Comparison of ENCODE assay signal across 8 cellular contexts in the genomic region with DNA sequence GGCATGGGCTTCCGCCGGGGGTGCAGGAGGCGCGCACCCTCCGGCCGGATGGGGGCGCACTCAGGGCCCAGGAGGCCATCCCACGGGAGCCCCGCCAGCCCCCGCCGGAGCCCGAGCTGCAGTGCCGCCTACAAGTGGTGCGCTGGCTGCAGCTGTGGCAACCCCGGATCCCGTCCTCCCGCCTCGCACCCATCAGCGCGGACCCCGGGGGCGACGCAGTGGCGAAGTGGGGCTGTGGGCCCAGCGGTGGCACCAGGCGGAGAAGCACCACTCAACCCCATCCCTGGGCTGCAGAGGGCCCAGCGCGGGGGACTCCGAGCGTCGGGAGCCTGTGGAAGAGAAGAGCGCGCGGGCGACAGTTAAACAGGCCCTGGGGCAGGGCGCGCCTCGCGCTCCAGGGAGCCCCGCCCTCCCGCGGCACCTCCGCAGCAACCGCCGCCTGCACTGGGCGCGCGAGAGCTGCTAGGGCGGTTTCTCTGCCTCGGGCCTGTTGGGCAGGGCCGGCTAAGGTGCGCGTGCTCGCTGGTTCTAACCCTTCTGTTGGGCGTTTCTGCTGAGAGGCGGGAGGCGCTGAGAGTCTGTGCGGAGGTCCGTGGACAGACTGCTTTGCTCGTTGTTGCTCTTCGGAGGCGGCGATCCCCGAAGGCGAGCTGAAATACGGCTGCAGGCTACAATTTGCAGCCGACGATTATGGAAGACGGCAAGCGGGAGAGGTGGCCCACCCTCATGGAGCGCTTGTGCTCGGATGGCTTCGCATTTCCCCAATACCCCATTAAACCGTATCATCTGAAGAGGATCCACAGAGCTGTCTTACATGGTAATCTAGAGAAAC. TPM values are rescaled to one million over a fixed set of nuclear protein-coding genes. Genes with fewer than 3 reads are reported as not detected.
DNase-seq lines count a peak whose midpoint lies in the region; ATAC-seq and TF ChIP-seq lines count a peak whose summit lies in the region.
"Not testable (repeated sequence)": the region's sequence is repeated elsewhere in the genome, so short reads cannot be mapped to it uniquely, and the experiment has no call there.

Gene ANKRD36 (plus strand): TSS at position 104 of the 832 bp plus-strand sequence. CDS start 587 bp downstream, at position 691.

- H3K9ac ChIP-seq in PC-3 (ENCODE audit: low read length) = peak within 1 kb of the TSS; percentile 59

- not testable (repeated sequence) for H3K27me3 ChIP-seq in PC-3 (ENCODE audit: low read length)

- peak; percentile 92 for ATAC-seq in GM18907 (IDR thresholded peaks at IDR 0.05; ENCODE audit: unreplicated experiment)
- ATAC-seq in HG02970 (IDR thresholded peaks at IDR 0.05; ENCODE audit: low FRiP score, unreplicated experiment) = peak; percentile 85
- peak; percentile 94 for ATAC-seq in PC-3
- ATAC-seq in activated T-cell treated with anti-CD3 and anti-CD28 coated beads, Interleukin-2, amount 50 U/mL, for 4 hours = peak; percentile 96

- peak within 1 kb of the TSS; percentile 99 for H2AFZ ChIP-seq in PC-3 (ENCODE audit: low read length)

- H3K4me1 Mint-ChIP-seq in activated T-cell treated with anti-CD3 and anti-CD28 coated beads, Interleukin-2, amount 50 U/mL, for 4 hours (ENCODE audit: low read depth) = not testable (repeated sequence)

- H3K27me3 Mint-ChIP-seq in activated T-cell treated with anti-CD3 and anti-CD28 coated beads, Interleukin-2, amount 50 U/mL, for 4 hours (ENCODE audit: low read depth) = peaks cover 12% of the 10 kb centered on the region

- H3K9me3 Mint-ChIP-seq in activated T-cell treated with anti-CD3 and anti-CD28 coated beads, Interleukin-2, amount 50 U/mL, for 4 hours = not testable (repeated sequence)

- H3K27ac ChIP-seq in PC-3 (ENCODE audit: low read length) = peak within 1 kb of the TSS; percentile 49

- H4K20me1 ChIP-seq in PC-3 (ENCODE audit: low read length) = not testable (repeated sequence)

- peak within 1 kb of the TSS; percentile 72 for H3K4me3 ChIP-seq in AG04449 (ENCODE audit: low read depth, low read length)
- peak within 1 kb of the TSS; percentile 84 for H3K4me3 ChIP-seq in PC-3 (ENCODE audit: low read length)
- H3K4me3 ChIP-seq in epithelial cell of esophagus (ENCODE audit: low read length) = peak within 1 kb of the TSS; percentile 68

- BruUV-seq in PC-3 (replicated peaks; lab: Mats Ljungman, UMichigan) = TSS peak; percentile 50

- H3K4me3 Mint-ChIP-seq in activated T-cell treated with anti-CD3 and anti-CD28 coated beads, Interleukin-2, amount 50 U/mL, for 4 hours = peak within 1 kb of the TSS; percentile 98

- not testable (repeated sequence) for H3K36me3 ChIP-seq in PC-3 (ENCODE audit: low read depth, low read length)

- not testable (repeated sequence) for H3F3A ChIP-seq in PC-3 (ENCODE audit: low read length, unreplicated experiment)

- not testable (repeated sequence) for H3K79me2 ChIP-seq in PC-3 (ENCODE audit: low read length)

- not testable (repeated sequence) for H3K9me3 ChIP-seq in PC-3 (ENCODE audit: low read length)

- DNase-seq in AG04449 (ENCODE audit: low read depth, low spot score) (peak; percentile 7), PC-3 (peak; percentile 77), epithelial cell of esophagus (ENCODE audit: low read depth) (peak; percentile 72), lung microvascular endothelial cell (ENCODE audit: low read depth in 2 of 2) (peak; percentile 78 to 80)
- peak; percentile 79 for DNase-seq in activated T-cell treated with anti-CD3 and anti-CD28 coated beads, Interleukin-2, amount 50 U/mL, for 4 hours
- peak; percentile 72 to 84 for DNase-seq in stimulated activated CD4-positive, alpha-beta T cell treated with anti-CD3 and anti-CD28 coated beads, Interleukin-1b, Interleukin-23, amount 100 ng/mL, for 4 hours (ENCODE audit: low read depth in 2 of 2)

- intact Hi-C loops in PC-3 (cut with micrococcal nuclease) = loop anchor here (5.0 kb wide), 2 partner anchors 151 to 246 kb away; no protein-coding TSS in a partner anchor

- CTCF ChIA-PET in AG04449 (lab: Yijun Ruan, JAX) = interaction anchor here (0.7 to 2.8 kb wide), 17 partner anchors 10 to 580 kb away, joined by 3 to 49 read pairs (median 4); partner anchors contain the start of genes ANKRD39, FAHD2B and FAM178B
- CTCF ChIA-PET in PC-3 (lab: Charles Lee) = interaction anchor here (1.7 kb wide), 1 partner anchor 255 kb away, joined by 7 read pairs; the partner anchor contains the start of gene ANKRD39

- TF ChIP-seq CTCF in AG04449 (IDR thresholded peaks at IDR 0.05; ENCODE audit: insufficient read depth, low read length, missing control alignments) = peak; percentile 80
- TF ChIP-seq CTCF in PC-3 (conservative IDR thresholded peaks at IDR 0.05; ENCODE audit: low read depth, low read length) = 0 out of 2 replicates have a peak, but pooled peaks have one; percentile 21
- TF ChIP-seq CTCF in epithelial cell of esophagus (IDR thresholded peaks at IDR 0.05; ENCODE audit: insufficient read depth, low read depth, low read length, missing control alignments) = not testable (repeated sequence)

- not testable (repeated sequence) for H3K36me3 Mint-ChIP-seq in activated T-cell treated with anti-CD3 and anti-CD28 coated beads, Interleukin-2, amount 50 U/mL, for 4 hours (ENCODE audit: insufficient read depth)

- POLR2A ChIA-PET in AG04449 (lab: Yijun Ruan, JAX) = interaction anchor here (0.8 kb wide), 1 partner anchor 152 kb away, joined by 3 read pairs; no protein-coding TSS in a partner anchor
- POLR2A ChIA-PET in PC-3 (lab: Charles Lee; ENCODE audit: unreplicated experiment) = interaction anchor here (0.6 kb wide), 1 partner anchor 24 kb away, joined by 5 read pairs; no protein-coding TSS in a partner anchor

- not testable (repeated sequence) for H3K4me1 ChIP-seq in PC-3 (ENCODE audit: insufficient read depth, low read length)

- not testable (repeated sequence) for H3K9me2 ChIP-seq in PC-3 (replicated peaks; ENCODE audit: low read length)

- H3K4me2 ChIP-seq in PC-3 (ENCODE audit: low read length) = peak within 1 kb of the TSS; percentile 99

RNA-seq across cellular contexts. Expression of gene ANKRD36, which starts in this region (rescaled TPM):
- total RNA-seq in PC-3 (2014; rRNA removed) (12.6 and 14.0 TPM in 2 replicates), lung microvascular endothelial cell (16.3 and 24.0 TPM in 2 replicates)
- total RNA-seq in activated T-cell treated with anti-CD3 and anti-CD28 coated beads, Interleukin-2, amount 50 U/mL, for 4 hours = 10 to 100 TPM; 12.6 to 15.5 (median 15.5) TPM

Comparison
In these comparisons a context has a peak if more than half of its experiments do, and no peak if none do; other contexts are left out.
1. Peak in every context shown above with its lines: DNase-seq, ATAC-seq, H3K4me3 ChIP-seq and H3K27ac ChIP-seq.
2. DNase-seq: peak in every context shown above with its lines; median percentile 79 in activated T-cell treated with anti-CD3 and anti-CD28 coated beads, Interleukin-2, amount 50 U/mL, for 4 hours; 79 in lung microvascular endothelial cell; 78 in stimulated activated CD4-positive, alpha-beta T cell treated with anti-CD3 and anti-CD28 coated beads, Interleukin-1b, Interleukin-23, amount 100 ng/mL, for 4 hours; 77 in PC-3; 72 in epithelial cell of esophagus; 7 in AG04449.